In the genomic region with DNA sequence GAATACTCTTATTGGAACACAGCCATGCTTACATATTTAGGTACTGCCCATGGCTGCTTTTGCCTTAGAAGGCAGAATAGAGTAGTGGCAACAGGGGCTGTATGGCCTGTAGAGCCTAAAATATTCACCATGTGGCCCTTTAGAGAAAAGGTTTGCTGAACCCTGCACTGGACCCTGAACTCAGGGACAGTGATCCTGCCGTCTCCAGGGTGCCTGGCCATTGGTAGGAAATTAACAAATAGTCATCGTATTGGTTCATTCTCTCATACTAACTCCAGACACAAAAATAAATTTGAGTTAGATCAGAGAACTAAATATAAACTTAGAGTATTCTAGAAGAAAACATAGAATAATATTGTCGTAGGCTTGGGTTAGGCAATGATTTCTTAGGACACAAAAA, we compare ENCODE assay signal across 25 cellular contexts.
"Had no signal": no experiment of that assay in that cellular context is flagged by ENCODE, and none has a peak within 500 bp of the region (broad histone marks: within the 10 kb centered on the region; RNA-seq: fewer than 3 reads in every experiment).

No MANE protein-coding gene starts in this region.

- H3K27ac ChIP-seq: PC-9, SJSA1, SK-N-MC had no signal

- H3K27me3 ChIP-seq: SJSA1 had no signal

- FAIRE-seq: RCC 7860 had no signal

- H3K4me3 ChIP-seq: PC-9, SJSA1 had no signal

- DNase-seq: KBM-7; MV-4-11; NCI-H1048; NCI-H1105; NCI-H1417; NCI-H1436 treated with DMSO at 0.1 percent for 48 hours; NCI-H1694; NCI-H187 treated with DMSO at 0.1 percent for 48 hours; NCI-H2081; NCI-H2107; NCI-H226; NCI-H446; NCI-H510A; NCI-H524 treated with DMSO at 0.1 percent for 48 hours; NCI-H69; NCI-H774; NK-92 treated with Interleukin-12 subunit alpha and Interleukin-12 subunit beta, amount 100 ng/mL, for 24 hours; OCI-M1; PC-9; Right ventricle myocardium superior; RPMI8226; SIG-M5 had no signal
